16 cellular contexts compared by ENCODE assay signal in genomic region chr15:38134252-38134651, GRCh38.
"Had no signal": no experiment of that assay in that cellular context is flagged by ENCODE, and none has a peak within 500 bp of the region (broad histone marks: within the 10 kb centered on the region; RNA-seq: fewer than 3 reads in every experiment).

No MANE protein-coding gene starts in this region.

- H3K27me3 ChIP-seq: breast epithelium, tibial nerve had no signal

- DNase-seq: activated CD8-positive, alpha-beta memory T cell treated with anti-CD3 and anti-CD28 coated beads, Interleukin-2, amount 50 U/mL, for 4 hours; activated CD8-positive, alpha-beta T cell treated with anti-CD3 and anti-CD28 coated beads, Interleukin-2, amount 10 ng/mL, durations not matched to agents 7 days and 5 days; activated naive CD8-positive, alpha-beta T cell treated with anti-CD3 and anti-CD28 coated beads for 36 hours; cerebellar nuclear complex; effector memory CD8-positive, alpha-beta T cell; foreskin melanocyte; left colon; mesenchymal stem cell; stimulated activated CD4-positive, alpha-beta T cell treated with anti-CD3 and anti-CD28 coated beads, Interleukin-2, amount 100 ng/mL, for 48 hours; T-cell; T-helper 9 cell had no signal

- ATAC-seq: activated CD8-positive, alpha-beta T cell treated with anti-CD3 and anti-CD28 coated beads, Interleukin-2, amount 10 ng/mL, durations not matched to agents 7 days and 5 days; effector memory CD8-positive, alpha-beta T cell; left colon; natural killer cell treated with Interleukin-12 subunit alpha and Interleukin-12 subunit beta and Interleukin-15 and Interleukin-18, amount 100 ng/mL, for 72 hours; stimulated activated memory B cell treated with anti-CD40 and anti-IgM and Interleukin-4, amounts not matched to agents 10 μg/mL and 1 μg/mL and 100 μg/mL, for 72 hours; T-cell had no signal

- H3K9me3 ChIP-seq: breast epithelium, tibial nerve had no signal

- H3K4me3 ChIP-seq: breast epithelium, tibial nerve had no signal

- H3K4me1 ChIP-seq: breast epithelium had no signal

- H3K27ac ChIP-seq: breast epithelium, epithelial cell of prostate, tibial nerve had no signal

- H3K36me3 ChIP-seq: breast epithelium, tibial nerve had no signal
